Comparison of ENCODE assay signal across 13 cellular contexts in the genomic region with DNA sequence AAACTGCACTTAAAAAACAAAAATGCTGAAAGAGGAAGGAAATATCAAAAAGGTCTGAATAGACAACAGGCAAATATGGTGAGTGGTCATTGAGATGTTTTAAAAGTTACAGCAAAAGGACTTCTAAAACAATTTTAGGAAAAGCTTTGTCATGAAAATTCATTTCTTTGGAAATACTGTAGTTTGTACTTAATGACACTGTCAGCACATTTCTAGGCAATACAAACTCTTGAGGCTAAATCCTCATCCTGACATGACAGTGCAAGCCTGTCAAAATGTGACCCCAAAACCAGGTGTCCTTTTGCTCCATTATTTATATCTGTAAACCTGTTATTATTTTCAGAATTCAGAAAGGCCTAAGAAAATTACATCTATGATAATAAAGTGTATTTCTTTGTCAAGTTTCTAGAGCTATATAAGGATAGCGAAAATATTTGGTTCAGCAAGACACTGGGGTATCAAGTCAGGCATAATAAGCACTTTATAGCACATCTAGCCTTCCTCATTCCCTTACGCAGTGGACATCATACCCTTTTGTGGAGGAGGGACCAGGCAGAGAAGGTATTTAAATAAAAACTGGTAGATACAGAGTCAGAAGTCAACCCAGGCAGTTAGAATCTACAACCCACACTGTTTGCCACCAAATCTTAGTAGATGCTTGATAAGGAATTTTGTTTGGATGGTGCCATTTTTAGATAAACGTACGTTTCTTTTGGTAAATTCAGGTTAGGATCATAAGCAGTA.
"Had no signal": no experiment of that assay in that cellular context is flagged by ENCODE, and none has a peak within 500 bp of the region (broad histone marks: within the 10 kb centered on the region; RNA-seq: fewer than 3 reads in every experiment).

No MANE protein-coding gene starts in this region.

- DNase-seq: activated CD4-positive, alpha-beta T cell treated with anti-CD3 and anti-CD28 coated beads, Interleukin-2, amount 50 U/mL, for 4 hours; activated CD8-positive, alpha-beta memory T cell treated with anti-CD3 and anti-CD28 coated beads, Interleukin-2, amount 50 U/mL, for 4 hours; activated naive CD8-positive, alpha-beta T cell treated with anti-CD3 and anti-CD28 coated beads for 36 hours; anterior cingulate cortex; left colon; mucosa of descending colon; stimulated activated CD4-positive, alpha-beta T cell treated with anti-CD3 and anti-CD28 coated beads, Interleukin-2, amount 100 ng/mL, for 48 hours; testis had no signal

- H3K4me1 Mint-ChIP-seq: nephron had no signal

- H3K27ac ChIP-seq: esophagus muscularis mucosa, testis had no signal

- H3K9me3 Mint-ChIP-seq: activated T-helper 2 cell treated with anti-CD3 and anti-CD28 coated beads, Interferon-gamma antibody, Interleukin-2, Interleukin-4, amounts not matched to agents 10 μg/mL and 5 μg/mL and 100 μg/mL, durations not matched to agents 14 hours and 24 hours and 36 hours; nephron; stimulated activated naive CD8-positive, alpha-beta T cell treated with anti-CD3 and anti-CD28 coated beads, Interleukin-15, Interleukin-2, amounts not matched to agents 100 ng/mL and 50 ng/mL, for 24 hours had no signal

- H3K4me3 Mint-ChIP-seq: activated naive CD8-positive, alpha-beta T cell treated with anti-CD3 and anti-CD28 coated beads for 36 hours; nephron; stimulated activated naive CD8-positive, alpha-beta T cell treated with anti-CD3 and anti-CD28 coated beads, Interleukin-15, Interleukin-2, amounts not matched to agents 100 ng/mL and 50 ng/mL, for 24 hours had no signal

- H3K27ac Mint-ChIP-seq: activated naive CD8-positive, alpha-beta T cell treated with anti-CD3 and anti-CD28 coated beads for 36 hours; activated T-helper 2 cell treated with anti-CD3 and anti-CD28 coated beads, Interferon-gamma antibody, Interleukin-2, Interleukin-4, amounts not matched to agents 10 μg/mL and 5 μg/mL and 100 μg/mL, durations not matched to agents 14 hours and 24 hours and 36 hours; stimulated activated naive CD8-positive, alpha-beta T cell treated with anti-CD3 and anti-CD28 coated beads, Interleukin-15, Interleukin-2, amounts not matched to agents 100 ng/mL and 50 ng/mL, for 24 hours had no signal

- H3K27me3 Mint-ChIP-seq: activated naive CD8-positive, alpha-beta T cell treated with anti-CD3 and anti-CD28 coated beads for 36 hours; stimulated activated naive CD8-positive, alpha-beta T cell treated with anti-CD3 and anti-CD28 coated beads, Interleukin-15, Interleukin-2, amounts not matched to agents 100 ng/mL and 50 ng/mL, for 24 hours had no signal

- H3K4me1 ChIP-seq: testis had no signal

- H3K9me3 ChIP-seq: esophagus muscularis mucosa, mucosa of descending colon, testis had no signal

- ATAC-seq: activated CD4-positive, CD25-positive, alpha-beta regulatory T cell treated with anti-CD3 and anti-CD28 coated beads, Interleukin-2, amount 50 U/mL, for 24 hours; left colon; mucosa of descending colon had no signal

- H3K27me3 ChIP-seq: esophagus muscularis mucosa, testis had no signal

- H3K4me3 ChIP-seq: esophagus muscularis mucosa, mucosa of descending colon, testis had no signal
